Comparison of ENCODE assay signal across 10 cellular contexts in the genomic region with DNA sequence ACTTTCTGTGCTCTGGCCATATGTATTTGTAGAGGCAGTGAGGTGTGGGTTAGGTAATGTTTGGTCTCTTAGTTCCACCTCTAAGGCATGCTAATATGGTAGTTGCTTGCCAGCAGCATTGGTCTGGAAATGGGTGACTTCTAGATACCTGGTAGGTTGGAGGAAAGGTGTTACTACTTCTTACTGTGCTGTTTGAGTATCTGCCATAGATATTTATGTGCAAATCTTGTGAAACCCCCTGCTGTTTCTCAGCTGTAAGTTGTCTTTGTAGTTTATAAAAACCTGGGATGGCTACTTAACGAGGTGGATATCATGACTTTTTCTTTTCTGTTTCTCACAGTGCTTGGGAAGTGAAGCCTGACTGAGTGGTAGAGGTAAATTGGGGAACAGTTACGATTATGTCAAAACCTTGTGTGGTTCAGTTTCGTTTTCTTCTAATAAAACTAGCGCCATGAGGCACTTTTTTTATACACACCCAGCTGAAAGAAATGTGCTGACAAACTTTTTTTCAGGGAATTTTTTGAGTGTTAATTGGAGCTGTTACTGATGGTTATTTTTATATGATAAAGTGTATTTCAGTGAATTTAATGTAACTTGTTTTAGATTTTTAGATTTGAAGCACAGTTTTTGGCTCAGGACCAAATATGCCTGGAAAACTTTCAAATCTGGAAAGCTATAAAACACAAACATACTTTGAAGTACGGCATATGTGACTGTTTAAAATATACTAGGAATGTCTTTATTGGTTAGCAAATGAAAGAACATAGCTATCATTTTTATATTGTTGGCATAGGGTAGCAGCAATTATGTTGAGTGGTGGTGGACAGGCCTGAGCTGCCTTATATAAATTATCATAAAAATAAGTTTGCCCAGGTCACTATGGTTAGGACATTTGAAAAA. TPM values are rescaled to one million over a fixed set of nuclear protein-coding genes. Genes with fewer than 3 reads are reported as not detected.
DNase-seq lines count a peak whose midpoint lies in the region; ATAC-seq and TF ChIP-seq lines count a peak whose summit lies in the region.
"Had no signal": no experiment of that assay in that cellular context is flagged by ENCODE, and none has a peak within 500 bp of the region (broad histone marks: within the 10 kb centered on the region; RNA-seq: fewer than 3 reads in every experiment).

No MANE protein-coding gene starts in this region.

- H3K36me3 ChIP-seq in GM06990 (ENCODE audit: control insufficient read depth, insufficient read depth, low read length) (no peaks in the 10 kb centered on the region), osteoblast (ENCODE audit: insufficient read depth, low read length) (peaks cover 16% of the 10 kb centered on the region)

- H3K4me2 ChIP-seq in osteoblast (ENCODE audit: insufficient read depth, low read length), result peak overlapping the region; percentile 86

- H3K36me3 Mint-ChIP-seq in effector memory CD8-positive, alpha-beta T cell (ENCODE audit: insufficient read depth), result no peaks in the 10 kb centered on the region

- H3K27me3 ChIP-seq in GM06990 (replicated peaks; ENCODE audit: control insufficient read depth, insufficient read depth, low read length), result no peaks in the 10 kb centered on the region
- H3K27me3 ChIP-seq in osteoblast (ENCODE audit: insufficient read depth, low read length), result no peaks in the 10 kb centered on the region

- H3K27me3 Mint-ChIP-seq in effector memory CD8-positive, alpha-beta T cell, result no peaks in the 10 kb centered on the region

- H3K9me3 Mint-ChIP-seq in effector memory CD8-positive, alpha-beta T cell, result no peaks in the 10 kb centered on the region

- H3K4me1 ChIP-seq in osteoblast (ENCODE audit: insufficient read depth, low read length), result peaks cover 33% of the 10 kb centered on the region

- TF ChIP-seq CTCF in GM06990 (IDR thresholded peaks at IDR 0.05; ENCODE audit: insufficient read depth, low read length, poor library complexity, severe bottlenecking), result no peak
- TF ChIP-seq CTCF in cardiac fibroblast (IDR thresholded peaks at IDR 0.05; ENCODE audit: low read depth, low read length), result no peak
- TF ChIP-seq CTCF in osteoblast (IDR thresholded peaks at IDR 0.05; ENCODE audit: extremely low read depth, low read depth, low read length), result no peak

- ATAC-seq in HG02798 (IDR thresholded peaks at IDR 0.05; ENCODE audit: poor library complexity, unreplicated experiment), result peak; percentile 47
- ATAC-seq in effector memory CD8-positive, alpha-beta T cell (replicated peaks), result no peak

- no peak overlapping the region for H3K27ac Mint-ChIP-seq in effector memory CD8-positive, alpha-beta T cell

- no peak overlapping the region for H3K4me3 Mint-ChIP-seq in effector memory CD8-positive, alpha-beta T cell

- no peaks in the 10 kb centered on the region for H3K4me1 Mint-ChIP-seq in effector memory CD8-positive, alpha-beta T cell (ENCODE audit: low read depth in 2 of 2)

- H2AFZ ChIP-seq in osteoblast (ENCODE audit: low read length), result no peak overlapping the region

- H3K9me3 ChIP-seq in osteoblast (ENCODE audit: low read depth, low read length), result no peaks in the 10 kb centered on the region

- H3K4me3 ChIP-seq in GM06990 (replicated peaks; ENCODE audit: low read depth, low read length), result peak overlapping the region; percentile 29; the same call in 1 of the 2 replicates
- H3K4me3 ChIP-seq in cardiac fibroblast (replicated peaks in 1 of 2; ENCODE audit: low read depth in 2 of 2, low read length in 2 of 2), result peak overlapping the region in 1 of 2 donors; percentile 24
- H3K4me3 ChIP-seq in osteoblast (ENCODE audit: insufficient read depth, low read length), result peak overlapping the region; percentile 60

- DNase-seq in GM06990 (ENCODE audit: extremely low read depth, insufficient read length) (peak; percentile 3), cardiac fibroblast (ENCODE audit: low read depth in 2 of 2) (peak; percentile 43 to 56), osteoblast (ENCODE audit: insufficient read length, low spot score, missing footprints) (no peak), HuH-7 (ENCODE audit: low spot score) (no peak), NCI-H2227 treated with DMSO at 0.1 percent for 48 hours (lab: John Stamatoyannopoulos, UW) (no peak)
- DNase-seq in effector memory CD8-positive, alpha-beta T cell, result no peak
- no peak for DNase-seq in activated CD8-positive, alpha-beta memory T cell treated with anti-CD3 and anti-CD28 coated beads for 24 hours
- DNase-seq: activated CD4-positive, alpha-beta T cell treated with anti-CD3 and anti-CD28 coated beads, Interleukin-2, amount 50 U/mL, for 1 hour; MV-4-11 had no signal

- peak overlapping the region; percentile 59 for H3K27ac ChIP-seq in osteoblast (ENCODE audit: low read depth, low read length)

- H3K79me2 ChIP-seq in osteoblast (ENCODE audit: insufficient read depth, low read length), result peaks cover 90% of the 10 kb centered on the region

- peaks cover 18% of the 10 kb centered on the region for H4K20me1 ChIP-seq in osteoblast (ENCODE audit: insufficient read depth, low read length)

RNA-seq across cellular contexts. Expression of a gene that starts 42.1 kb away (rescaled TPM):
- 50.3 and 55.7 TPM in 2 replicates for total RNA-seq in osteoblast

Comparison
In these comparisons a context has a peak if more than half of its experiments do, and no peak if none do; other contexts are left out.
1. DNase-seq: peak in GM06990 (single experiment) and cardiac fibroblast (2 of 2); none in osteoblast (single experiment), effector memory CD8-positive, alpha-beta T cell (0 of 3), HuH-7 (single experiment), activated CD8-positive, alpha-beta memory T cell treated with anti-CD3 and anti-CD28 coated beads for 24 hours (single experiment) and NCI-H2227 treated with DMSO at 0.1 percent for 48 hours (single experiment).